Comparison of ENCODE assay signal across 8 cellular contexts in the genomic region with DNA sequence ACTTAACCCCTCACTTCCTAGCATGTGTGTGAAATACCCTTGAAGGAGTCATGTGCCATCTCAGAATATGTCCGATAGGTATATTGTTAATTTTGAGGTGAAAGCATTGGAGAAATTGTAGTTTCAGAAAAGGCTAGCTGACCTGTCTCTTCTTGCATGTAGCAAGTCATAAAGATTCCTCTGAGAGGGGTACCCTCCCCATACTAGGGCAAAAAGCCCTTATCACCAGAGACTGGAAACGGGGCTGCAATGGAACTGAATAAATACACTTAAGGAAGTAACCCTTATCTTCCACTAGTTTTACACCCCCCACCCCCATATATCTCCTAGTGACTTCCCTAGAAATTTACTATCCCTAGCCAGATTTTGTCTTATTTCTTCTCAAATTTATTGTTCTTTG. TPM values are rescaled to one million over a fixed set of nuclear protein-coding genes. Genes with fewer than 3 reads are reported as not detected.
DNase-seq lines count a peak whose midpoint lies in the region; ATAC-seq, FAIRE-seq and TF ChIP-seq lines count a peak whose summit lies in the region.

No MANE protein-coding gene starts in this region.

- BruUV-seq in HCT116 (replicated peaks; lab: Mats Ljungman, UMichigan): no TSS peak

- ATAC-seq in HCT116 (no peak), WTC11 (no peak)

- intact Hi-C loops in HCT116 (cut with micrococcal nuclease): loop anchor here (2.0 to 5.0 kb wide), 2 partner anchors 27 to 136 kb away; a partner anchor contains a TSS

- H3K27me3 ChIP-seq in HCT116 (ENCODE audit: insufficient read depth, low read length): no peaks in the 10 kb centered on the region
- H3K27me3 ChIP-seq in small intestine (ENCODE audit: control insufficient read depth in 2 of 2, insufficient read depth in 2 of 2, low read length in 2 of 2): no peaks in the 10 kb centered on the region

- peaks cover 46% of the 10 kb centered on the region for H3K36me3 Mint-ChIP-seq in WTC11

- POLR2A ChIA-PET in HCT116 (lab: Charles Lee) (interaction anchor here (1.0 kb wide), 1 partner anchor 31 kb away, joined by 3 read pairs; no protein-coding TSS in a partner anchor), WTC11 (lab: Charles Lee) (interaction anchor here (1.1 to 1.5 kb wide), 2 partner anchors 27 to 44 kb away, joined by 3 to 10 read pairs; no protein-coding TSS in a partner anchor)

- peak overlapping the region; percentile 84 for H3K4me3 Mint-ChIP-seq in WTC11

- FAIRE-seq in small intestine (lab: Jason Lieb, UNC): no peak

- no peaks in the 10 kb centered on the region for H3K27me3 Mint-ChIP-seq in WTC11 (ENCODE audit: low read depth)

- H3K9me3 ChIP-seq in HCT116 (ENCODE audit: control insufficient read depth in 1 of 2, insufficient read depth in 1 of 2, low read depth in 1 of 2, low read length in 2 of 2) (no peaks in the 10 kb centered on the region), small intestine (ENCODE audit: control insufficient read depth, low read depth) (no peaks in the 10 kb centered on the region)

- peak overlapping the region; percentile 87 for H3K27ac Mint-ChIP-seq in WTC11

- RAD21 ChIA-PET in HCT116 (lab: Charles Lee; ENCODE audit: low non-redundant PET in 1 of 2, low total read pairs in 2 of 2, uncharacterized antibody in 2 of 2, unreplicated experiment in 2 of 2): no interaction called here

- TF ChIP-seq RAD21 in HCT116 (IDR thresholded peaks at IDR 0.05; ENCODE audit: low read depth): no peak

- H3K79me2 ChIP-seq in HCT116 (ENCODE audit: insufficient read depth, low read length): peaks cover 32% of the 10 kb centered on the region

- TF ChIP-seq CTCF in HCT116 (IDR thresholded peaks at IDR 0.05 in 2 of 3, conservative IDR thresholded peaks at IDR 0.05 in 1 of 3; ENCODE audit: borderline replicate concordance in 1 of 3, insufficient read depth in 1 of 3, low read depth in 2 of 3, low read length in 2 of 3) (no peak), WTC11 (IDR thresholded peaks at IDR 0.05) (no peak), fibroblast of the aortic adventitia (IDR thresholded peaks at IDR 0.05; ENCODE audit: insufficient read depth, low read length) (no peak)

- peak overlapping the region; percentile 74 for H3K9ac ChIP-seq in HCT116 (ENCODE audit: low read length)

- no peaks in the 10 kb centered on the region for H3K9me3 Mint-ChIP-seq in WTC11

- no peaks in the 10 kb centered on the region for H3K9me2 ChIP-seq in HCT116 (ENCODE audit: insufficient read depth)

- CTCF ChIA-PET in HCT116 (lab: Charles Lee): no interaction called here
- CTCF ChIA-PET in WTC11 (lab: Charles Lee): no interaction called here

- H3K4me2 ChIP-seq in HCT116 (ENCODE audit: low read length): peak overlapping the region; percentile 83

- 22 to 49% (median 37%) methylated on average over 2 of the region's 2 CpGs for WGBS in small intestine, 3 donors

- H3K36me3 ChIP-seq in HCT116 (ENCODE audit: control insufficient read depth in 1 of 2, insufficient read depth in 2 of 2, low read length in 2 of 2) (peaks cover 11% of the 10 kb centered on the region in 2 experiments; a peak in 3 of 4 replicates), small intestine (ENCODE audit: control insufficient read depth in 2 of 2, insufficient read depth in 2 of 2, low read length in 2 of 2) (peaks cover 2 to 3% of the 10 kb centered on the region in 2 donors)

- H2AFZ ChIP-seq in HCT116 (ENCODE audit: low read depth, low read length, poor library complexity, severe bottlenecking): no peak overlapping the region

- peak overlapping the region; percentile 64 to 77 for H3K4me3 ChIP-seq in HCT116 (replicated peaks in 1 of 2; ENCODE audit: low read depth in 1 of 2, low read length in 2 of 2)
- peak overlapping the region; percentile 99 for H3K4me3 ChIP-seq in fibroblast of the aortic adventitia (ENCODE audit: low read depth, low read length)
- peak overlapping the region in 1 of 2 donors; percentile 78 for H3K4me3 ChIP-seq in small intestine (ENCODE audit: low read depth in 1 of 2, low read length in 2 of 2)

- peaks cover 22% of the 10 kb centered on the region for H3K4me1 Mint-ChIP-seq in WTC11

- H3K4me1 ChIP-seq in HCT116 (ENCODE audit: control insufficient read depth in 1 of 2, insufficient read depth in 2 of 2, low read length in 2 of 2) (peaks cover 4 to 15% of the 10 kb centered on the region in 2 experiments; a peak in 3 of 4 replicates), small intestine (ENCODE audit: control insufficient read depth in 2 of 2, insufficient read depth in 1 of 2, low read depth in 1 of 2, low read length in 1 of 2) (peaks cover under 1 to 2% of the 10 kb centered on the region in 2 donors)

- TF ChIP-seq POLR2A in HCT116 (IDR thresholded peaks at IDR 0.05; ENCODE audit: borderline replicate concordance, extremely low read depth, insufficient read depth, insufficient read length): no peak

- DNase-seq in HCT116 (ENCODE audit: low read depth, low spot score) (no peak), WTC11 (ENCODE audit: low spot score) (no peak), fibroblast of the aortic adventitia (ENCODE audit: low read depth) (no peak), small intestine (peak; percentile 25), GM19238 (ENCODE audit: insufficient read length, low spot score) (no peak), AG08395 (ENCODE audit: low spot score) (no peak), NCI-H187 (lab: John Stamatoyannopoulos, UW) (no peak), GM19240 (ENCODE audit: insufficient read length, low spot score) (no peak)

- H3K27ac ChIP-seq in HCT116 (ENCODE audit: low read depth, low read length) (peak overlapping the region; percentile 81), small intestine (ENCODE audit: low read depth in 1 of 2, low read length in 1 of 2) (peak overlapping the region; percentile 92 to 100)

- H4K20me1 ChIP-seq in HCT116 (ENCODE audit: insufficient read depth): no peaks in the 10 kb centered on the region

TF ChIP-seq in HCT116, 20 proteins besides CTCF, POLR2A, EP300 and RAD21 (continues in another document):
- TF ChIP-seq ZNF274 (IDR thresholded peaks at IDR 0.05; ENCODE audit: low read depth, low read length): no peak
- no peak for TF ChIP-seq ELF1 (IDR thresholded peaks at IDR 0.05; ENCODE audit: borderline replicate concordance, low read depth)
- TF ChIP-seq, protein P1, sequence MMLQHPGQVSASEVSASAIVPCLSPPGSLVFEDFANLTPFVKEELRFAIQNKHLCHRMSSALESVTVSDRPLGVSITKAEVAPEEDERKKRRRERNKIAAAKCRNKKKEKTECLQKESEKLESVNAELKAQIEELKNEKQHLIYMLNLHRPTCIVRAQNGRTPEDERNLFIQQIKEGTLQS (IDR thresholded peaks at IDR 0.05): no peak
- TF ChIP-seq SP1 (IDR thresholded peaks at IDR 0.05; ENCODE audit: low read depth): no peak
- no peak for TF ChIP-seq EGR1 (IDR thresholded peaks at IDR 0.05; ENCODE audit: low read depth)
- no peak for TF ChIP-seq YY1 (IDR thresholded peaks at IDR 0.05; ENCODE audit: extremely low read depth, insufficient replicate concordance, low read depth, low read length)

TF ChIP-seq in WTC11, 78 proteins besides CTCF, POLR2A, EP300 and RAD21:
- TF ChIP-seq TP53 (CRISPR knock-in tag; IDR thresholded peaks at IDR 0.05) (no peak), JAZF1 (CRISPR knock-in tag; IDR thresholded peaks at IDR 0.05) (no peak), ZNF416 (CRISPR knock-in tag; IDR thresholded peaks at IDR 0.05) (no peak), CBFB (CRISPR knock-in tag; IDR thresholded peaks at IDR 0.05; ENCODE audit: low read depth) (no peak), ZBTB21 (CRISPR knock-in tag; IDR thresholded peaks at IDR 0.05; ENCODE audit: borderline replicate concordance) (no peak), TEAD1 (CRISPR knock-in tag; IDR thresholded peaks at IDR 0.05) (no peak), NR2C2 (CRISPR knock-in tag; IDR thresholded peaks at IDR 0.05) (no peak), FOXK1 (CRISPR knock-in tag; IDR thresholded peaks at IDR 0.05) (no peak), ESRRA (CRISPR knock-in tag; IDR thresholded peaks at IDR 0.05; ENCODE audit: borderline replicate concordance) (no peak)
- TF ChIP-seq, protein P2, sequence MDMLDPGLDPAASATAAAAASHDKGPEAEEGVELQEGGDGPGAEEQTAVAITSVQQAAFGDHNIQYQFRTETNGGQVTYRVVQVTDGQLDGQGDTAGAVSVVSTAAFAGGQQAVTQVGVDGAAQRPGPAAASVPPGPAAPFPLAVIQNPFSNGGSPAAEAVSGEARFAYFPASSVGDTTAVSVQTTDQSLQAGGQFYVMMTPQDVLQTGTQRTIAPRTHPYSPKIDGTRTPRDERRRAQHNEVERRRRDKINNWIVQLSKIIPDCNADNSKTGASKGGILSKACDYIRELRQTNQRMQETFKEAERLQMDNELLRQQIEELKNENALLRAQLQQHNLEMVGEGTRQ (CRISPR knock-in tag; IDR thresholded peaks at IDR 0.05): no peak

RNA-seq across cellular contexts. Expression of a gene that starts 1.8 kb away (rescaled TPM):
- total RNA-seq in HCT116 (2021; ENCODE audit: unreplicated experiment) (129 TPM), WTC11 (2021) (117 to 128 TPM (median 126 TPM) in 3 replicates), fibroblast of the aortic adventitia (ENCODE audit: low replicate concordance) (162 and 191 TPM in 2 replicates)
- polyA plus RNA-seq in HCT116 (2012): 107 and 141 TPM in 2 replicates
- polyA plus RNA-seq in small intestine: 100 to 1,000 TPM; 179 to 260 (median 241) TPM

RNA-seq across cellular contexts. Expression of a gene that starts 6.8 kb away (rescaled TPM):
- total RNA-seq in HCT116 (2021; ENCODE audit: unreplicated experiment): 20.1 TPM
- 10.9 and 12.5 TPM in 2 replicates for polyA plus RNA-seq in HCT116 (2012)
- total RNA-seq in WTC11 (2021): 29.7 to 33.1 TPM (median 32.9 TPM) in 3 replicates
- 22.3 and 38.7 TPM in 2 replicates for total RNA-seq in fibroblast of the aortic adventitia (ENCODE audit: low replicate concordance)
- 100 to 1,000 TPM in 2 of 3 donors, 10 to 100 TPM in 1; 77.7 to 420 (median 291) TPM for polyA plus RNA-seq in small intestine

RNA-seq across cellular contexts. Expression of a gene that starts 28.3 kb away (rescaled TPM):
- total RNA-seq in HCT116 (2021; ENCODE audit: unreplicated experiment) (11.8 TPM), WTC11 (2021) (58.6 to 83.9 TPM (median 74.8 TPM) in 3 replicates), fibroblast of the aortic adventitia (ENCODE audit: low replicate concordance) (3.5 and 7.9 TPM in 2 replicates)
- 16.9 and 17.0 TPM in 2 replicates for polyA plus RNA-seq in HCT116 (2012)
- polyA plus RNA-seq in small intestine: 100 to 1,000 TPM in 1 of 3 donors, 10 to 100 TPM in 2; 24.9 to 106 (median 73.5) TPM

RNA-seq across cellular contexts. Expression of a gene that starts 30.7 kb away (rescaled TPM):
- total RNA-seq in HCT116 (2021; ENCODE audit: unreplicated experiment): 19.9 TPM
- polyA plus RNA-seq in HCT116 (2012): 6.2 and 7.2 TPM in 2 replicates
- 30.5 to 33.6 TPM (median 31.9 TPM) in 3 replicates for total RNA-seq in WTC11 (2021)
- total RNA-seq in fibroblast of the aortic adventitia (ENCODE audit: low replicate concordance): 6.4 and 9.3 TPM in 2 replicates
- polyA plus RNA-seq in small intestine: 1 to 10 TPM; 1.4 to 2.5 (median 1.8) TPM

RNA-seq across cellular contexts. Expression of a gene that starts 45.3 kb away (rescaled TPM):
- not detected for total RNA-seq in HCT116 (2021; ENCODE audit: unreplicated experiment)
- 0.33 and 0.51 TPM in 2 replicates for polyA plus RNA-seq in HCT116 (2012)
- total RNA-seq in WTC11 (2021): 0.48 TPM in 1 of 3 replicates, not detected in the others
- total RNA-seq in fibroblast of the aortic adventitia (ENCODE audit: low replicate concordance): 0.45 and 1.7 TPM in 2 replicates
- polyA plus RNA-seq in small intestine: under 1 TPM in 1 of 3 donors, not detected in 2; 0.27 TPM
